18 cellular contexts compared by ENCODE assay signal in genomic region chr7:124460053-124460445, GRCh38.
"Had no signal": no experiment of that assay in that cellular context is flagged by ENCODE, and none has a peak within 500 bp of the region (broad histone marks: within the 10 kb centered on the region; RNA-seq: fewer than 3 reads in every experiment).

No MANE protein-coding gene starts in this region.

- DNase-seq: activated CD4-positive, alpha-beta memory T cell treated with anti-CD3 and anti-CD28 coated beads, Interleukin-2, amount 10 ng/mL, durations not matched to agents 7 days and 5 days; activated CD4-positive, alpha-beta T cell treated with anti-CD3 and anti-CD28 coated beads, Interleukin-2, amount 10 ng/mL, durations not matched to agents 24 days and 14 days; activated effector memory CD4-positive, alpha-beta T cell treated with anti-CD3 and anti-CD28 coated beads, Interleukin-2, amount 50 U/mL, for 16 hours; activated naive CD4-positive, alpha-beta T cell treated with anti-CD3 and anti-CD28 coated beads, Interleukin-2, amount 10 ng/mL, durations not matched to agents 7 days and 5 days; activated T-cell treated with anti-CD3 and anti-CD28 coated beads for 4 hours; effector CD4-positive, alpha-beta T cell; gastrocnemius medialis; hippocampal formation; left cardiac atrium; naive B cell; retina; spleen; stimulated activated CD4-positive, alpha-beta T cell treated with anti-CD3 and anti-CD28 coated beads, Interleukin-4, amount 100 ng/mL, for 24 hours; stimulated activated naive CD8-positive, alpha-beta T cell treated with anti-CD3 and anti-CD28 coated beads, Interleukin-15, Interleukin-2, amounts not matched to agents 100 U/mL and 50 U/mL, for 24 hours; thyroid gland; upper lobe of right lung had no signal

- H3K27me3 ChIP-seq: gastrocnemius medialis, neural progenitor cell, spleen, thyroid gland, upper lobe of right lung had no signal

- H3K4me3 ChIP-seq: cardiac muscle cell, gastrocnemius medialis, neural progenitor cell, spleen, thyroid gland, upper lobe of right lung had no signal

- H3K4me1 ChIP-seq: gastrocnemius medialis, neural progenitor cell, spleen, thyroid gland, upper lobe of right lung had no signal

- H3K9me3 ChIP-seq: gastrocnemius medialis, spleen, thyroid gland, upper lobe of right lung had no signal

- H3K36me3 ChIP-seq: cardiac muscle cell, gastrocnemius medialis, neural progenitor cell, spleen, thyroid gland, upper lobe of right lung had no signal

- H3K9ac ChIP-seq: neural progenitor cell had no signal

- ATAC-seq: gastrocnemius medialis; left cardiac atrium; stimulated activated naive CD8-positive, alpha-beta T cell treated with anti-CD3 and anti-CD28 coated beads, Interleukin-15, Interleukin-2, amounts not matched to agents 100 U/mL and 50 U/mL, for 24 hours had no signal

- H3K4me2 ChIP-seq: neural progenitor cell had no signal

- H3K27ac ChIP-seq: cardiac muscle cell, gastrocnemius medialis, neural progenitor cell, spleen, thyroid gland, upper lobe of right lung had no signal
